9 cellular contexts compared by ENCODE assay signal in the genomic region with DNA sequence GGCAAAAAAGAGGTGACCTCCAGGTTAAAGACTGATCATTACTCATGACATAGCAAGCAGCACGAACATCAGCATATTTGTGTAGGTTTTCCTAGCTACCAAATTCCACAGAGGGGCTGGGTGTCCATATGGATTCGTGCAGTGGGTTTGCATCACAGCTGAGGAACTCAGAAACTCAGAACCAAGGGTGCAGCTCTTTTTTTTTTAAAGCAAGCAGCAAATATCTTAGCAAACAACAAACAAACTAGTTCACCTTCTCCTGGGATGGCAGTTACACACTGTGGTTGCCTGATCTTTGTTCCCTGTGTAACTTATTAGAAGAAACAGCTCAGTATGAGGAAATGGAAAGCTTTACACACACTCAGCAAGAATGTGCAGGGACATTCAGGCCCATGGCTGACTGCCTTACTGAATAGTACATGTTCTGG. TPM values are rescaled to one million over a fixed set of nuclear protein-coding genes. Genes with fewer than 3 reads are reported as not detected.
DNase-seq lines count a peak whose midpoint lies in the region; ATAC-seq and TF ChIP-seq lines count a peak whose summit lies in the region.
"Had no signal": no experiment of that assay in that cellular context is flagged by ENCODE, and none has a peak within 500 bp of the region (broad histone marks: within the 10 kb centered on the region; RNA-seq: fewer than 3 reads in every experiment).

No MANE protein-coding gene starts in this region.

- DNase-seq in ACHN (peak; percentile 90), HPDE6-E6E7 (ENCODE audit: extremely low spot score) (peak; percentile 56), amniotic stem cell (lab: John Stamatoyannopoulos, UW) (peak; percentile 57), left lung (no peak), GM23338 (ENCODE audit: low spot score) (no peak)
- no peak for DNase-seq in activated CD8-positive, alpha-beta memory T cell treated with anti-CD3 and anti-CD28 coated beads, Interleukin-2, amount 50 U/mL, for 48 hours
- DNase-seq: activated B cell treated with CpG ODN at 0.5 μM for 24 hours had no signal

- H3K4me3 ChIP-seq in left lung (no peak overlapping the region), GM23338 (no peak overlapping the region)

- no peak overlapping the region for H2AFZ ChIP-seq in GM23338

- H3K27me3 Mint-ChIP-seq in GM23338 (ENCODE audit: insufficient read depth, low read depth, poor library complexity) = peaks cover 2% of the 10 kb centered on the region

- H3K4me1 ChIP-seq in left lung (peaks cover 0 to 31% of the 10 kb centered on the region in 2 donors), GM23338 (ENCODE audit: insufficient read depth) (peaks cover 20% of the 10 kb centered on the region)

- H3K27ac ChIP-seq in left lung (peak overlapping the region in 1 of 2 donors; percentile 49), GM23338 (ENCODE audit: low read depth) (no peak overlapping the region)

- intact Hi-C loops in left lung (cut with DNase I) = no loop called here

- H3K9me3 Mint-ChIP-seq in GM23338 = no peaks in the 10 kb centered on the region
- H3K9me3 Mint-ChIP-seq: activated B cell treated with CpG ODN at 0.5 μM for 24 hours had no signal

- peaks cover 4% of the 10 kb centered on the region; the same call in 2 of the 3 replicates for H3K36me3 Mint-ChIP-seq in GM23338 (ENCODE audit: low read depth)

- no peak overlapping the region for H3K4me3 Mint-ChIP-seq in GM23338
- H3K4me3 Mint-ChIP-seq: activated B cell treated with CpG ODN at 0.5 μM for 24 hours had no signal

- H3K4me2 ChIP-seq in GM23338 = no peak overlapping the region; the same call in 1 of the 2 replicates

- peaks cover 9% of the 10 kb centered on the region for H3K9me2 ChIP-seq in GM23338 (ENCODE audit: insufficient read depth)

- H3K9me3 ChIP-seq in left lung = no peaks in the 10 kb centered on the region

- H3F3A ChIP-seq in GM23338 (replicated peaks; ENCODE audit: low read depth) = 0 out of 2 replicates have a peak, but pooled peaks cover 7% of the 10 kb centered on the region

- H3K79me2 ChIP-seq in GM23338 (replicated peaks; ENCODE audit: insufficient read depth) = peaks cover 85% of the 10 kb centered on the region

- no peak overlapping the region; the same call in 1 of the 2 replicates for H3K27ac Mint-ChIP-seq in GM23338
- H3K27ac Mint-ChIP-seq: activated B cell treated with CpG ODN at 0.5 μM for 24 hours had no signal

- H3K4me1 Mint-ChIP-seq in GM23338 = peaks cover 23% of the 10 kb centered on the region; the same call in 2 of the 3 replicates

- ATAC-seq in left lung = peak; percentile 39
- no peak for ATAC-seq in HG02678 (IDR thresholded peaks at IDR 0.05; ENCODE audit: unreplicated experiment)
- no peak for ATAC-seq in HG03521 (IDR thresholded peaks at IDR 0.05; ENCODE audit: unreplicated experiment)
- no peak for ATAC-seq in GM23338

- in situ Hi-C loops in ACHN (cut with HindIII; ENCODE audit: low pct_ligation_motif_present, low pct_unique_long_range_greater_than_20kb, low sequenced_read_pairs) = no loop called here

- H3K27me3 ChIP-seq in left lung = peaks cover 0 to 35% of the 10 kb centered on the region in 2 donors
- H3K27me3 ChIP-seq in GM23338 (ENCODE audit: insufficient read depth) = peaks cover 5% of the 10 kb centered on the region; the same call in 1 of the 2 replicates

- no peak for TF ChIP-seq CTCF in left lung (IDR thresholded peaks at IDR 0.05)
- no peak for TF ChIP-seq CTCF in GM23338 (conservative IDR thresholded peaks at IDR 0.05; ENCODE audit: low read depth in 2 of 2)

- no peaks in the 10 kb centered on the region for H4K20me1 ChIP-seq in GM23338 (replicated peaks; ENCODE audit: insufficient read depth)

- H3K36me3 ChIP-seq in left lung (no peaks in the 10 kb centered on the region), GM23338 (ENCODE audit: insufficient read depth) (no peaks in the 10 kb centered on the region)

TF ChIP-seq in GM23338, 12 proteins besides CTCF, POLR2A, EP300 and RAD21 (continues in another document):
- TF ChIP-seq REST (IDR thresholded peaks at IDR 0.05; ENCODE audit: unreplicated experiment) (no peak), CREB1 (CRISPR knock-in tag; IDR thresholded peaks at IDR 0.05; ENCODE audit: low read depth) (no peak), ZNF462 (CRISPR knock-in tag; IDR thresholded peaks at IDR 0.05) (no peak), JUNB (IDR thresholded peaks at IDR 0.05; ENCODE audit: unreplicated experiment) (no peak), STAT1 (IDR thresholded peaks at IDR 0.05; ENCODE audit: unreplicated experiment) (no peak)

RNA-seq across cellular contexts. Expression of gene NDFIP2, which starts 4.1 kb away (rescaled TPM):
- total RNA-seq in left lung = 10 to 100 TPM; 34.1 to 46.3 TPM
- total RNA-seq in GM23338 (2014; rRNA removed; shearing (Covaris generic)) = 28.7 and 32.8 TPM in 2 replicates
- 25.2 and 28.3 TPM in 2 replicates for polyA plus RNA-seq in GM23338 (2016; fragmentation: Nextera tagmentation; extraction: Ambion mirVana)

Comparison
In these comparisons a context has a peak if more than half of its experiments do, and no peak if none do; other contexts are left out.
1. DNase-seq: peak in ACHN (single experiment), HPDE6-E6E7 (single experiment) and amniotic stem cell (single experiment); none in left lung (0 of 2), activated CD8-positive, alpha-beta memory T cell treated with anti-CD3 and anti-CD28 coated beads, Interleukin-2, amount 50 U/mL, for 48 hours (single experiment) and GM23338 (single experiment).